In the genomic region with DNA sequence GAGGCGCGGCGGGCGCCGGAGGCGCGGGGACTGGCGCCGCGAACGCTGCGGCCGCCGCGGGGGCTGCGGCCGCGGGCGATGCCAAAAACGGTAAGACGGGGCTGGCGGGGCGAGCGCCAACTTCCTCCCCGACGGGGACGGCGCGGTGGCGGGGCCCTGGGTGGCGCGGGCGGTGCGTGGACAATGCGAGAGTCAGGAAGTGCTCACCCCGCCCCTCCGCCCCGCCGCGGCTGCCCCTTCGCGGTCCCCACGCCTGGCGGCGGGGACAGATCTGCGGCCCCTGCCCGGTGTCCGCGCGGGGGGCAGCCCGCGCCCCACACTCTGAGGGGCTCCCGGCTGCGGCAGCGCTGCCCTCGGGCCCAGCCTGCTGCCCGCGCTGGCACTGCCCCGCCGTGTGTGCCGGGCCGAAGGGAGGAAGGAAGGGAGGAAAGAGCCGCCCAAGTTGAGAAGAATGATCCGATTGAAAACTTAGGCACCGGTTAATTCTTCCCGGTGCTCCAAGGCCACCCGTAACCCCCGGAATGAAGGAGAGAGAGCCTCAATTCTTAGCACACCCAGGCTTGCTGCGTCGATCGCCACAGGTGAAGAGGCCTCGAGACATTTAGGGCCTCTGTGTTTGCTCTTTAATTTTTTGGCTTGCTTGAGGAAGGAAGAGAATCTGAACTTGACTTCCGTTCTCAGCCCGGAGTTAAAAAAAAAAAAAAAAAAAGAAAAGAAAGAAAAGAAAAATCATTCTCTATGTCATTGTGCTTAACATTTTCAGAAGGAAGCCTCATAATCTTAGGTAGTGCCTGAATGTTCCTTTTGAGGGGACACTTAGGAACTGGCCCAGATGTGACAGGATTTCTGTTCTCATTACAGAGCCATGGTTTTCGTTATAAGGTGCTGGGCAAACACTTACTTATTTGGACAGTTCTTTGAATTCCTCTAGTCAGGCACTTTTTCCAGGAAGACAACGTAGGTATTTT, we compare ENCODE assay signal across 1 cellular context.
TF ChIP-seq lines count a peak whose summit lies in the region.

No MANE protein-coding gene starts in this region.

TF ChIP-seq in K562, 482 proteins besides CTCF, POLR2A, EP300 and RAD21 (continued from another document):
- TF ChIP-seq, protein P1, sequence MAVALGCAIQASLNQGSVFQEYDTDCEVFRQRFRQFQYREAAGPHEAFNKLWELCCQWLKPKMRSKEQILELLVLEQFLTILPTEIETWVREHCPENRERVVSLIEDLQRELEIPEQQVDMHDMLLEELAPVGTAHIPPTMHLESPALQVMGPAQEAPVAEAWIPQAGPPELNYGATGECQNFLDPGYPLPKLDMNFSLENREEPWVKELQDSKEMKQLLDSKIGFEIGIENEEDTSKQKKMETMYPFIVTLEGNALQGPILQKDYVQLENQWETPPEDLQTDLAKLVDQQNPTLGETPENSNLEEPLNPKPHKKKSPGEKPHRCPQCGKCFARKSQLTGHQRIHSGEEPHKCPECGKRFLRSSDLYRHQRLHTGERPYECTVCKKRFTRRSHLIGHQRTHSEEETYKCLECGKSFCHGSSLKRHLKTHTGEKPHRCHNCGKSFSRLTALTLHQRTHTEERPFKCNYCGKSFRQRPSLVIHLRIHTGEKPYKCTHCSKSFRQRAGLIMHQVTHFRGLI (CRISPR knock-in tag; IDR thresholded peaks at IDR 0.05) = no peak
- TF ChIP-seq E2F3 (CRISPR knock-in tag; IDR thresholded peaks at IDR 0.05) = peak; percentile 34; the same call in 1 of the 2 replicates
- TF ChIP-seq ZNF76 (CRISPR knock-in tag; IDR thresholded peaks at IDR 0.05; ENCODE audit: borderline replicate concordance) = 0 out of 2 replicates have a peak, but pooled peaks have one; percentile 45
- TF ChIP-seq MCM7 (IDR thresholded peaks at IDR 0.05) = no peak
- TF ChIP-seq ZNF644 (tag; IDR thresholded peaks at IDR 0.05; ENCODE audit: low read depth) = no peak
- 0 out of 2 replicates have a peak, but pooled peaks have one; percentile 12 for TF ChIP-seq LCOR (CRISPR knock-in tag; IDR thresholded peaks at IDR 0.05)
- TF ChIP-seq, protein P2, sequence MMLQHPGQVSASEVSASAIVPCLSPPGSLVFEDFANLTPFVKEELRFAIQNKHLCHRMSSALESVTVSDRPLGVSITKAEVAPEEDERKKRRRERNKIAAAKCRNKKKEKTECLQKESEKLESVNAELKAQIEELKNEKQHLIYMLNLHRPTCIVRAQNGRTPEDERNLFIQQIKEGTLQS (IDR thresholded peaks at IDR 0.05) = no peak
- TF ChIP-seq, protein P2 (CRISPR knock-in tag; conservative IDR thresholded peaks at IDR 0.05) = 0 out of 2 replicates have a peak, but pooled peaks have one; percentile 50
- TF ChIP-seq GATAD2A (IDR thresholded peaks at IDR 0.05) = no peak
- peak; percentile 49; the same call in 1 of the 2 replicates for TF ChIP-seq ZSCAN29 (IDR thresholded peaks at IDR 0.05)
- peak; percentile 56; the same call in 1 of the 2 replicates for TF ChIP-seq GABPA (tag; conservative IDR thresholded peaks at IDR 0.05; ENCODE audit: low read depth)
- peak; percentile 54 for TF ChIP-seq HNRNPLL (IDR thresholded peaks at IDR 0.05; ENCODE audit: low read depth, low read length, poor library complexity, severe bottlenecking)
